In genomic region chr6:43267619-43268347, GRCh38 we compare ENCODE assay signal across 15 cellular contexts. TPM values are rescaled to one million over a fixed set of nuclear protein-coding genes. Genes with fewer than 3 reads are reported as not detected.
DNase-seq lines count a peak whose midpoint lies in the region; ATAC-seq and TF ChIP-seq lines count a peak whose summit lies in the region.
"Had no signal": no experiment of that assay in that cellular context is flagged by ENCODE, and none has a peak within 500 bp of the region (broad histone marks: within the 10 kb centered on the region; RNA-seq: fewer than 3 reads in every experiment).

No MANE protein-coding gene starts in this region.

- peak; percentile 47 to 80 for DNase-seq in Caco-2
- DNase-seq in SHP77 treated with DMSO at 0.1 percent for 48 hours (lab: John Stamatoyannopoulos, UW) = peak; percentile 49
- no peak for DNase-seq in left cardiac atrium
- no peak for DNase-seq in neural progenitor cell (ENCODE audit: low spot score)
- DNase-seq in Calu3 = no peak
- DNase-seq in NAMALWA (ENCODE audit: low spot score) = no peak
- DNase-seq in Ammon's horn (ENCODE audit: low spot score) = no peak
- no peak for DNase-seq in epidermal melanocyte (ENCODE audit: insufficient read length, low spot score)
- DNase-seq: activated CD4-positive, alpha-beta T cell treated with anti-CD3 and anti-CD28 coated beads for 48 hours; DMS 273 treated with DMSO at 0.1 percent for 48 hours; KBM-7; NCI-H2107 had no signal

- POLR2A ChIA-PET in Caco-2 (lab: Charles Lee) = interaction anchor here (0.8 kb wide), 1 partner anchor 86 kb away, joined by 3 read pairs; the partner anchor contains the start of gene CUL9

- ATAC-seq in left cardiac atrium = peak; percentile 12 to 16

- H3K4me3 Mint-ChIP-seq in Caco-2 (ENCODE audit: unreplicated experiment) (no peak overlapping the region), neural progenitor cell (peak overlapping the region; percentile 54), Calu3 (ENCODE audit: low read depth, unreplicated experiment) (no peak overlapping the region)
- H3K4me3 Mint-ChIP-seq: mesothelial cell of epicardium had no signal

- H3F3A ChIP-seq in neural progenitor cell (ENCODE audit: low read depth) = peaks cover 4% of the 10 kb centered on the region

- H3K9ac ChIP-seq in neural progenitor cell = no peak overlapping the region

- H3K27me3 ChIP-seq in Caco-2 (replicated peaks; ENCODE audit: control insufficient read depth, insufficient read depth, low read length) (no peaks in the 10 kb centered on the region), neural progenitor cell (peaks cover 35% of the 10 kb centered on the region)

- no peaks in the 10 kb centered on the region for H3K9me3 ChIP-seq in Caco-2
- H3K9me3 ChIP-seq in neural progenitor cell (ENCODE audit: low read depth) = no peaks in the 10 kb centered on the region
- H3K9me3 ChIP-seq: tibial nerve had no signal

- no peaks in the 10 kb centered on the region for H4K20me1 ChIP-seq in neural progenitor cell (ENCODE audit: low read depth)

- TF ChIP-seq CTCF in Caco-2 (IDR thresholded peaks at IDR 0.05; ENCODE audit: insufficient read depth in 1 of 2, low read depth in 1 of 2, low read length in 1 of 2, severe bottlenecking in 1 of 2, unreplicated experiment in 1 of 2) (no peak), neural progenitor cell (IDR thresholded peaks at IDR 0.05) (no peak), Calu3 (IDR thresholded peaks at IDR 0.05; ENCODE audit: unreplicated experiment) (no peak)

- H3K9me3 Mint-ChIP-seq in Caco-2 (ENCODE audit: unreplicated experiment) (no peaks in the 10 kb centered on the region), neural progenitor cell (no peaks in the 10 kb centered on the region), Calu3 (ENCODE audit: low read depth, unreplicated experiment) (no peaks in the 10 kb centered on the region)
- H3K9me3 Mint-ChIP-seq: mesothelial cell of epicardium had no signal

- H3K4me1 Mint-ChIP-seq in Caco-2 (ENCODE audit: low read depth, unreplicated experiment) (peaks cover 18% of the 10 kb centered on the region), neural progenitor cell (peaks cover 37% of the 10 kb centered on the region), Calu3 (ENCODE audit: low read depth, unreplicated experiment) (peaks cover 20% of the 10 kb centered on the region)

- H3K27ac Mint-ChIP-seq in Caco-2 (ENCODE audit: unreplicated experiment) (no peak overlapping the region), neural progenitor cell (peak overlapping the region; percentile 42), Calu3 (ENCODE audit: unreplicated experiment) (no peak overlapping the region)

- peak overlapping the region; percentile 45 for H3K4me2 ChIP-seq in neural progenitor cell

- H3K27me3 Mint-ChIP-seq in Caco-2 (ENCODE audit: insufficient read depth, unreplicated experiment) = no peaks in the 10 kb centered on the region
- H3K27me3 Mint-ChIP-seq in neural progenitor cell (ENCODE audit: insufficient read depth, low read depth) = peaks cover 28% of the 10 kb centered on the region
- H3K27me3 Mint-ChIP-seq in Calu3 (ENCODE audit: unreplicated experiment) = peaks cover 56% of the 10 kb centered on the region

- H3K36me3 ChIP-seq in Caco-2 (ENCODE audit: control insufficient read depth, insufficient read depth, low read length) (no peaks in the 10 kb centered on the region), neural progenitor cell (no peaks in the 10 kb centered on the region)
- H3K36me3 ChIP-seq: tibial nerve had no signal

- H3K4me1 ChIP-seq in Caco-2 = peaks cover 37% of the 10 kb centered on the region
- peaks cover 17% of the 10 kb centered on the region for H3K4me1 ChIP-seq in neural progenitor cell

- peak overlapping the region; percentile 52 for H2AFZ ChIP-seq in neural progenitor cell (replicated peaks)

- BruUV-seq in Caco-2 (replicated peaks; lab: Mats Ljungman, UMichigan) (no TSS peak), Calu3 (replicated peaks; lab: Mats Ljungman, UMichigan) (no TSS peak)

- H3K4me3 ChIP-seq in Caco-2 (ENCODE audit: low read depth, low read length) (no peak overlapping the region), neural progenitor cell (no peak overlapping the region)
- H3K4me3 ChIP-seq: tibial nerve had no signal

- H3K36me3 Mint-ChIP-seq in Caco-2 (ENCODE audit: insufficient read depth, unreplicated experiment) (no peaks in the 10 kb centered on the region), neural progenitor cell (peaks cover 2% of the 10 kb centered on the region), Calu3 (ENCODE audit: insufficient read depth, unreplicated experiment) (peaks cover 6% of the 10 kb centered on the region)
- H3K36me3 Mint-ChIP-seq: mesothelial cell of epicardium had no signal

- intact Hi-C loops in Caco-2 (cut with micrococcal nuclease; ENCODE audit: unreplicated experiment) = no loop called here
- intact Hi-C loops in left cardiac atrium (cut with DNase I) = loop anchor here in 1 of 2 donors (1.0 to 10.0 kb wide), 2 partner anchors 61 to 227 kb away; no protein-coding TSS in a partner anchor
- intact Hi-C loops in Calu3 (cut with micrococcal nuclease; ENCODE audit: unreplicated experiment) = no loop called here

- CTCF ChIA-PET in Caco-2 (lab: Charles Lee) = interaction anchor here (0.5 to 1.1 kb wide), 7 partner anchors 13 to 316 kb away, joined by 3 to 5 read pairs (median 3); no protein-coding TSS in a partner anchor
- CTCF ChIA-PET in Calu3 (lab: Charles Lee) = interaction anchor here (0.9 to 1.6 kb wide), 6 partner anchors 9 to 130 kb away, joined by 3 to 6 read pairs (median 4); no protein-coding TSS in a partner anchor

- H3K27ac ChIP-seq in neural progenitor cell = no peak overlapping the region

- H3K79me2 ChIP-seq in neural progenitor cell (ENCODE audit: low read depth) = no peaks in the 10 kb centered on the region

RNA-seq across cellular contexts. Expression of gene TTBK1, which starts 24.5 kb away (rescaled TPM):
- total RNA-seq in Caco-2 (2022) = 0.51 and 0.61 TPM in 2 replicates
- under 1 TPM; 0.13 to 0.24 TPM for total RNA-seq in left cardiac atrium
- 1.7 and 3.2 TPM in 2 replicates for total RNA-seq in neural progenitor cell (ENCODE audit: low replicate concordance)
- total RNA-seq in Calu3 (2022) = 0.17 and 0.29 TPM in 2 replicates
- total RNA-seq: H4, tibial nerve had no signal

RNA-seq across cellular contexts. Expression of gene SLC22A7, which starts 30.3 kb away (rescaled TPM):
- total RNA-seq in Caco-2 (2022) (not detected in 2 replicates), left cardiac atrium (not detected), neural progenitor cell (ENCODE audit: low replicate concordance) (not detected in 2 replicates), Calu3 (2022) (not detected in 2 replicates)
- total RNA-seq: H4, mesothelial cell of epicardium, tibial nerve had no signal

RNA-seq across cellular contexts. Expression of gene DNPH1, which starts 38.5 kb away (rescaled TPM):
- total RNA-seq in Caco-2 (2022) (56.1 and 62.6 TPM in 2 replicates), left cardiac atrium (10 to 100 TPM; 22.7 to 35.4 TPM), neural progenitor cell (ENCODE audit: low replicate concordance) (25.2 and 113 TPM in 2 replicates), Calu3 (2022) (82.6 and 86.8 TPM in 2 replicates)

RNA-seq across cellular contexts. Expression of gene CRIP3, which starts 40.8 kb away (rescaled TPM):
- total RNA-seq in Caco-2 (2022) (not detected in 2 replicates), left cardiac atrium (1 to 10 TPM in 1 of 2 donors, under 1 TPM in 1; 0.85 to 1.5 TPM), neural progenitor cell (ENCODE audit: low replicate concordance) (21.3 and 35.4 TPM in 2 replicates), Calu3 (2022) (2.3 and 5.4 TPM in 2 replicates)
- total RNA-seq: H4 had no signal

Comparison
In these comparisons a context has a peak if more than half of its experiments do, and no peak if none do; other contexts are left out.
1. DNase-seq: peak in Caco-2 (2 of 2) and SHP77 treated with DMSO at 0.1 percent for 48 hours (single experiment); none in left cardiac atrium (single experiment), neural progenitor cell (single experiment), Calu3 (single experiment), NAMALWA (single experiment), Ammon's horn (single experiment) and epidermal melanocyte (single experiment).